In genomic region chr3:9223683-9224082, GRCh38 we compare ENCODE assay signal across 28 cellular contexts.
"Had no signal": no experiment of that assay in that cellular context is flagged by ENCODE, and none has a peak within 500 bp of the region (broad histone marks: within the 10 kb centered on the region; RNA-seq: fewer than 3 reads in every experiment).

No MANE protein-coding gene starts in this region.

- H3K27ac ChIP-seq: ascending aorta, brain microvascular endothelial cell, esophagus muscularis mucosa, foreskin keratinocyte, gastrocnemius medialis, heart left ventricle had no signal

- H3K4me1 ChIP-seq: ascending aorta, foreskin keratinocyte, gastrocnemius medialis had no signal

- H3K27me3 ChIP-seq: ascending aorta, brain microvascular endothelial cell, esophagus muscularis mucosa, foreskin keratinocyte, gastrocnemius medialis, heart left ventricle had no signal

- H3K36me3 Mint-ChIP-seq: activated CD4-positive, alpha-beta memory T cell treated with anti-CD3 and anti-CD28 coated beads for 36 hours; activated CD8-positive, alpha-beta memory T cell treated with anti-CD3 and anti-CD28 coated beads, Interleukin-2, amount 10 ng/mL, durations not matched to agents 7 days and 5 days; activated naive CD4-positive, alpha-beta T cell treated with anti-CD3 and anti-CD28 coated beads, Interleukin-2, amount 10 ng/mL, durations not matched to agents 7 days and 5 days; activated naive CD4-positive, alpha-beta T cell treated with anti-CD3 and anti-CD28 coated beads, Interleukin-2, amount 50 U/mL, for 72 hours; activated naive CD8-positive, alpha-beta T cell treated with anti-CD3 and anti-CD28 coated beads, Interleukin-2, amount 10 ng/mL, durations not matched to agents 7 days and 5 days had no signal

- H3K27me3 Mint-ChIP-seq: activated CD4-positive, alpha-beta memory T cell treated with anti-CD3 and anti-CD28 coated beads for 36 hours; activated CD4-positive, alpha-beta T cell treated with anti-CD3 and anti-CD28 coated beads for 36 hours; activated naive CD4-positive, alpha-beta T cell treated with anti-CD3 and anti-CD28 coated beads, Interleukin-2, amount 10 ng/mL, durations not matched to agents 7 days and 5 days; activated naive CD8-positive, alpha-beta T cell treated with anti-CD3 and anti-CD28 coated beads, Interleukin-2, amount 10 ng/mL, durations not matched to agents 7 days and 5 days had no signal

- H3K4me3 ChIP-seq: ascending aorta, esophagus muscularis mucosa, gastrocnemius medialis, heart left ventricle had no signal

- H3K27ac Mint-ChIP-seq: activated CD4-positive, alpha-beta memory T cell treated with anti-CD3 and anti-CD28 coated beads for 36 hours; activated CD4-positive, alpha-beta T cell treated with anti-CD3 and anti-CD28 coated beads, Interleukin-2, amount 10 ng/mL, durations not matched to agents 24 days and 14 days; activated CD8-positive, alpha-beta memory T cell treated with anti-CD3 and anti-CD28 coated beads, Interleukin-2, amount 10 ng/mL, durations not matched to agents 7 days and 5 days; activated naive CD4-positive, alpha-beta T cell treated with anti-CD3 and anti-CD28 coated beads, Interleukin-2, amount 10 ng/mL, durations not matched to agents 7 days and 5 days; activated T-cell treated with anti-CD3 and anti-CD28 coated beads, Interleukin-2, amount 50 U/mL, for 72 hours; effector memory CD8-positive, alpha-beta T cell had no signal

- H3K9me3 ChIP-seq: ascending aorta, esophagus muscularis mucosa, gastrocnemius medialis, heart left ventricle had no signal

- H3K4me3 Mint-ChIP-seq: activated CD4-positive, alpha-beta memory T cell treated with anti-CD3 and anti-CD28 coated beads for 36 hours; activated CD4-positive, alpha-beta T cell treated with anti-CD3 and anti-CD28 coated beads for 36 hours; activated CD4-positive, alpha-beta T cell treated with anti-CD3 and anti-CD28 coated beads, Interleukin-2, amount 10 ng/mL, durations not matched to agents 24 days and 14 days; activated CD8-positive, alpha-beta memory T cell treated with anti-CD3 and anti-CD28 coated beads, Interleukin-2, amount 10 ng/mL, durations not matched to agents 7 days and 5 days; activated CD8-positive, alpha-beta T cell treated with anti-CD3 and anti-CD28 coated beads, Interleukin-2, amount 10 ng/mL, durations not matched to agents 7 days and 5 days; activated naive CD4-positive, alpha-beta T cell treated with anti-CD3 and anti-CD28 coated beads, Interleukin-2, amount 10 ng/mL, durations not matched to agents 7 days and 5 days; activated naive CD8-positive, alpha-beta T cell treated with anti-CD3 and anti-CD28 coated beads, Interleukin-2, amount 10 ng/mL, durations not matched to agents 7 days and 5 days; activated T-cell treated with anti-CD3 and anti-CD28 coated beads, Interleukin-2, amount 50 U/mL, for 72 hours; central memory CD8-positive, alpha-beta T cell; effector memory CD8-positive, alpha-beta T cell had no signal

- H3K9me3 Mint-ChIP-seq: activated CD4-positive, alpha-beta memory T cell treated with anti-CD3 and anti-CD28 coated beads for 36 hours; activated CD4-positive, alpha-beta T cell treated with anti-CD3 and anti-CD28 coated beads, Interleukin-2, amount 10 ng/mL, durations not matched to agents 24 days and 14 days; activated naive CD4-positive, alpha-beta T cell treated with anti-CD3 and anti-CD28 coated beads, Interleukin-2, amount 10 ng/mL, durations not matched to agents 7 days and 5 days; activated naive CD4-positive, alpha-beta T cell treated with anti-CD3 and anti-CD28 coated beads, Interleukin-2, amount 50 U/mL, for 72 hours; activated naive CD8-positive, alpha-beta T cell treated with anti-CD3 and anti-CD28 coated beads, Interleukin-2, amount 10 ng/mL, durations not matched to agents 7 days and 5 days; activated T-cell treated with anti-CD3 and anti-CD28 coated beads, Interleukin-2, amount 50 U/mL, for 72 hours; central memory CD8-positive, alpha-beta T cell; effector memory CD8-positive, alpha-beta T cell had no signal

- ATAC-seq: effector memory CD8-positive, alpha-beta T cell; foreskin keratinocyte; gastrocnemius medialis; heart left ventricle had no signal

- H3K36me3 ChIP-seq: ascending aorta, brain microvascular endothelial cell, esophagus muscularis mucosa, gastrocnemius medialis, heart left ventricle had no signal

- DNase-seq: activated CD4-positive, alpha-beta memory T cell treated with anti-CD3 and anti-CD28 coated beads for 36 hours; activated CD4-positive, alpha-beta T cell treated with anti-CD3 and anti-CD28 coated beads, Interleukin-2, amount 10 ng/mL, durations not matched to agents 24 days and 14 days; activated CD4-positive, CD25-positive, alpha-beta regulatory T cell; activated CD4-positive, CD25-positive, alpha-beta regulatory T cell treated with anti-CD3 and anti-CD28 coated beads, Interleukin-2, amount 50 U/mL, for 72 hours; activated CD8-positive, alpha-beta memory T cell treated with anti-CD3 and anti-CD28 coated beads, Interleukin-2, amount 10 ng/mL, durations not matched to agents 7 days and 5 days; activated CD8-positive, alpha-beta memory T cell treated with anti-CD3 and anti-CD28 coated beads, Interleukin-2, amount 50 U/mL, for 4 hours; activated CD8-positive, alpha-beta T cell treated with anti-CD3 and anti-CD28 coated beads, Interleukin-2, amount 10 ng/mL, durations not matched to agents 7 days and 5 days; activated gamma-delta T cell; activated naive CD4-positive, alpha-beta T cell; activated naive CD4-positive, alpha-beta T cell treated with anti-CD3 and anti-CD28 coated beads, Interleukin-2, amount 10 ng/mL, durations not matched to agents 7 days and 5 days; activated naive CD8-positive, alpha-beta T cell treated with anti-CD3 and anti-CD28 coated beads, Interleukin-2, amount 10 ng/mL, durations not matched to agents 7 days and 5 days; activated T-cell treated with anti-CD3 and anti-CD28 coated beads, Interleukin-2, amount 50 U/mL, for 1 hour; activated T-cell treated with anti-CD3 and anti-CD28 coated beads, Interleukin-2, amount 50 U/mL, for 72 hours; cortex of kidney; dermis blood vessel endothelial cell; effector CD4-positive, alpha-beta T cell; effector memory CD8-positive, alpha-beta T cell; foreskin keratinocyte; gastrocnemius medialis; glutamatergic neuron; heart left ventricle; T-helper 2 cell had no signal
